8 cellular contexts compared by ENCODE assay signal in genomic region chr11:110858556-110858921, GRCh38.
DNase-seq lines count a peak whose midpoint lies in the region; ATAC-seq and TF ChIP-seq lines count a peak whose summit lies in the region.
"Had no signal": no experiment of that assay in that cellular context is flagged by ENCODE, and none has a peak within 500 bp of the region (broad histone marks: within the 10 kb centered on the region; RNA-seq: fewer than 3 reads in every experiment).

No MANE protein-coding gene starts in this region.

- H3K4me3 Mint-ChIP-seq in activated B cell treated with CpG ODN at 0.5 μM for 24 hours, result no peak overlapping the region

- DNase-seq in activated B cell treated with CpG ODN at 0.5 μM for 24 hours (no peak), iris pigment epithelial cell (ENCODE audit: low read depth) (peak; percentile 65), ureter (ENCODE audit: low spot score) (peak; percentile 55), Ammon's horn (ENCODE audit: low spot score) (no peak)
- DNase-seq in activated CD4-positive, alpha-beta T cell treated with anti-CD3 and anti-CD28 coated beads, Interleukin-2, amount 50 U/mL, for 1 hour, result no peak

- intact Hi-C loops in activated B cell treated with CpG ODN at 0.5 μM for 24 hours (cut with micrococcal nuclease), result no loop called here

- CTCF ChIA-PET in activated B cell treated with CpG ODN at 0.5 μM for 24 hours (lab: Charles Lee), result no interaction called here

- H3K36me3 Mint-ChIP-seq in activated B cell treated with CpG ODN at 0.5 μM for 24 hours (ENCODE audit: low read depth), result no peaks in the 10 kb centered on the region

- POLR2A ChIA-PET in activated B cell treated with CpG ODN at 0.5 μM for 24 hours (lab: Charles Lee), result no interaction called here

- H3K27me3 Mint-ChIP-seq in activated B cell treated with CpG ODN at 0.5 μM for 24 hours, result no peaks in the 10 kb centered on the region

- H3K4me1 Mint-ChIP-seq in activated B cell treated with CpG ODN at 0.5 μM for 24 hours, result peaks cover 22% of the 10 kb centered on the region

- no peak for TF ChIP-seq CTCF in activated B cell treated with CpG ODN at 0.5 μM for 24 hours (IDR thresholded peaks at IDR 0.05)

- no peaks in the 10 kb centered on the region for H3K9me3 Mint-ChIP-seq in activated B cell treated with CpG ODN at 0.5 μM for 24 hours

- H3K27ac Mint-ChIP-seq in activated B cell treated with CpG ODN at 0.5 μM for 24 hours, result no peak overlapping the region

- ATAC-seq in GM21619 (IDR thresholded peaks at IDR 0.05; ENCODE audit: unreplicated experiment), result peak; percentile 62
- peak; percentile 31 for ATAC-seq in activated B cell treated with CpG ODN at 0.5 μM for 24 hours (ENCODE audit: low read depth)
- ATAC-seq in HG03039 (IDR thresholded peaks at IDR 0.05; ENCODE audit: unreplicated experiment), result no peak
- ATAC-seq: HCT116 had no signal

Comparison
In these comparisons a context has a peak if more than half of its experiments do, and no peak if none do; other contexts are left out.
1. DNase-seq: peak in iris pigment epithelial cell (single experiment) and ureter (single experiment); none in activated B cell treated with CpG ODN at 0.5 μM for 24 hours (single experiment), activated CD4-positive, alpha-beta T cell treated with anti-CD3 and anti-CD28 coated beads, Interleukin-2, amount 50 U/mL, for 1 hour (single experiment) and Ammon's horn (single experiment).